In the genomic region with DNA sequence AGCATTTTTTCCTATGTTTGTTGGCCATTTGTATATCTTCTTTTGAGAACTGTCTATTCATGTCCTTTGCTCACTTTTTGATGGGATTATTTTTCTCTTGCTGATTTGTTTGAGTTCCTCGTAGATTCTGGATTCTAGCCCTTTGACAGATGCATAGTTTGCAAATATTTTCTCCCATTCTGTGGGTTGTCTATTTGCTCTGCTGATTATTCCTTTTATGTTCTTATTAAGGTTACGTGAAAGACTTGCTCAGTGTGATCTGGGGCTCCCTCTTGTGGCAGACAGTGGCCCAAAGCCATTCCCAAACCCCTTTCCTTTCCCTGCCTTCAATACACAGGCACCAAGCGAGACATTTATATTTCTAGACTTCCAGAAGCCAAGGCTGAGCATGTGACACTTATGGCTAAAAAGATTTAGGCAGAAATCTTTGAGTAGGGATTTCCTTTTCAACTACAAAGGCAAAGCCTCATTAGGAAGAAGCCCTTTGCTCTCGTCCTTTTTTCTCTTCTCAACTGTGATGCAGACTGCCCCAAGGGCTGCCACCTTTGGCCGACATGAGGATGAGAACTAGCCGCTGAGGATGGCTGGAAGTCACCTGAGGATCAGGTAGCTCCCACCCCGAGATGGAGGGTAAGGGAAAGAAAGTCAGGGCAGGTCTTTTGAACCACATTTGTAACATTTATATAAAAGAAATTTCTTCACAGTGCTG, we compare ENCODE assay signal across 8 cellular contexts. TPM values are rescaled to one million over a fixed set of nuclear protein-coding genes. Genes with fewer than 3 reads are reported as not detected.
DNase-seq lines count a peak whose midpoint lies in the region; ATAC-seq, FAIRE-seq and TF ChIP-seq lines count a peak whose summit lies in the region.

No MANE protein-coding gene starts in this region.

- H3K36me3 ChIP-seq in astrocyte (ENCODE audit: insufficient read depth, low read length): no peaks in the 10 kb centered on the region

- intact Hi-C loops in right cardiac atrium (cut with DNase I) (loop anchor here in 3 of 4 donors (5.0 to 10.0 kb wide), 3 partner anchors 166 to 588 kb away; no protein-coding TSS in a partner anchor), sciatic nerve (cut with DNase I) (no loop called here)

- H3K4me1 ChIP-seq in astrocyte (ENCODE audit: insufficient read depth, low read length) (no peaks in the 10 kb centered on the region), right cardiac atrium (ENCODE audit: control insufficient read depth, insufficient read depth, low read length) (peaks cover 6% of the 10 kb centered on the region)

- no peaks in the 10 kb centered on the region for H4K20me1 ChIP-seq in astrocyte (ENCODE audit: insufficient read depth, low read length)

- H3K9ac ChIP-seq in astrocyte (ENCODE audit: low read length): no peak overlapping the region

- H2AFZ ChIP-seq in astrocyte (ENCODE audit: low read depth, low read length): no peak overlapping the region

- H3K9me3 Mint-ChIP-seq in astrocyte (ENCODE audit: unreplicated experiment): no peaks in the 10 kb centered on the region

- peaks cover 3% of the 10 kb centered on the region for H3K4me1 Mint-ChIP-seq in astrocyte (ENCODE audit: low read depth, unreplicated experiment)

- DNase-seq in DMS53 (lab: John Stamatoyannopoulos, UW) (peak; percentile 87), HT-29 (ENCODE audit: low spot score) (peak; percentile 82), SW480 (ENCODE audit: low spot score) (peak; percentile 60), astrocyte (ENCODE audit: low read depth) (peak; percentile 49), right cardiac atrium (peak; percentile 76 to 90 (median 84)), sciatic nerve (ENCODE audit: low spot score) (peak; percentile 88), NCI-H1930 (lab: John Stamatoyannopoulos, UW) (no peak)

- no peak for FAIRE-seq in astrocyte (lab: Jason Lieb, UNC)

- WGBS in right cardiac atrium: 25% methylated on average over 7 of the region's 7 CpGs

- ATAC-seq in right cardiac atrium (peak; percentile 57 to 68), sciatic nerve (peak; percentile 88), GM18861 (IDR thresholded peaks at IDR 0.05; ENCODE audit: unreplicated experiment) (no peak)

- no peaks in the 10 kb centered on the region for H3K27me3 ChIP-seq in astrocyte (ENCODE audit: insufficient read depth, low read length)
- no peaks in the 10 kb centered on the region for H3K27me3 ChIP-seq in right cardiac atrium (ENCODE audit: control insufficient read depth, insufficient read depth)

- H3K4me3 ChIP-seq in astrocyte (ENCODE audit: insufficient read depth, low read depth, low read length): no peak overlapping the region
- H3K4me3 ChIP-seq in right cardiac atrium (ENCODE audit: low read length): no peak overlapping the region

- H3K79me2 ChIP-seq in astrocyte (ENCODE audit: insufficient read depth, low read length): no peaks in the 10 kb centered on the region

- H3K27ac ChIP-seq in astrocyte (ENCODE audit: low read depth, low read length): no peak overlapping the region
- H3K27ac ChIP-seq in right cardiac atrium (ENCODE audit: low read length): no peak overlapping the region

- H3K4me2 ChIP-seq in astrocyte (ENCODE audit: low read length): peak overlapping the region; percentile 32

- H3K4me3 Mint-ChIP-seq in astrocyte (ENCODE audit: unreplicated experiment): no peak overlapping the region

- TF ChIP-seq CTCF in astrocyte (IDR thresholded peaks at IDR 0.05; ENCODE audit: insufficient read depth, low read depth, low read length): peak; percentile 95

- no peaks in the 10 kb centered on the region for H3K36me3 Mint-ChIP-seq in astrocyte (ENCODE audit: low read depth, unreplicated experiment)

- no peaks in the 10 kb centered on the region for H3K27me3 Mint-ChIP-seq in astrocyte (ENCODE audit: low read depth, unreplicated experiment)

- no peaks in the 10 kb centered on the region for H3K9me3 ChIP-seq in astrocyte (ENCODE audit: insufficient read depth, low read depth, low read length)
- H3K9me3 ChIP-seq in right cardiac atrium (ENCODE audit: control insufficient read depth, low read length): no peaks in the 10 kb centered on the region

- no peak overlapping the region for H3K27ac Mint-ChIP-seq in astrocyte (ENCODE audit: unreplicated experiment)

RNA-seq across cellular contexts. Expression of gene ST8SIA6, which starts 23.6 kb away (rescaled TPM):
- not detected in 2 replicates for total RNA-seq in HT-29 (2014; rRNA removed; shearing (Covaris generic))
- total RNA-seq in astrocyte (0.12 TPM in 1 of 2 replicates, not detected in the other), right cardiac atrium (10 to 100 TPM in 3 of 4 donors, 1 to 10 TPM in 1; 9.2 to 20.0 (median 15.0) TPM), sciatic nerve (2.5 TPM)
- 1.7 TPM for polyA plus RNA-seq in right cardiac atrium

Comparison
In these comparisons a context has a peak if more than half of its experiments do, and no peak if none do; other contexts are left out.
1. DNase-seq: peak in DMS53 (single experiment), HT-29 (single experiment), SW480 (single experiment), astrocyte (single experiment), right cardiac atrium (3 of 3) and sciatic nerve (single experiment); none in NCI-H1930 (0 of 2).